In the genomic region with DNA sequence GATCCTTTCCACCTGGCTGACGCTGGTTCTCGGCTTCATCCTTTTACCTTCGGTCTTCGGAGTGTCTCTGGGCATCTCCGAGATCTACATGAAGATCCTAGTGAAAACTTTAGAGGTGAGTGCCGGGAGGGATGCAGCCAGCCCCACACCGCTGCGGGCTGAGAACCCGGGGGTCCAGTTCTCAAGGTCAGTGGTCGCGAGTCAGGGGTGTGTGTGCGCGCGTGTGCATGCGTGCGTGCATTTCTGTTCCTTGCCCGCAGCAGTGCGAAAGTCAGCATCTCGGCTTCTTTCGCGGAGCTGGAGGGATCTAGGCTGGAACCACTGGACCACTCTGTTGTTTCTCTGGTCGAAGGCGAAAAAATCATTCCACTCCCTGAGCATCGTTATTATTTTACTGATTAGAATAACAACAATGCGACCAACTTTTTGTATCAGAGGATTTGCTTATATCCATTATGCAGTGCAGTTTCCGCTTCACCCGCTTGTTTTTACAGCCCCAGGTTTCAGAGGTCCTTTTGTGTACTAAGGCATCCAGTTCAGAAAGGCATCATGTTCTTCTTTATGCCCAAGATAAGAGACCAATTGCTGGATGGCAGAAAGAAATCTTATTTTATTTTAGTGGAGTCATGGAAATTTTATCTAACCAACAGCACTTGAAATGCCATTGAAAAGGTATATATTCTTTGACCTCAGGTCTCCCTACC, we compare ENCODE assay signal across 8 cellular contexts. TPM values are rescaled to one million over a fixed set of nuclear protein-coding genes. Genes with fewer than 3 reads are reported as not detected.
DNase-seq lines count a peak whose midpoint lies in the region; ATAC-seq and TF ChIP-seq lines count a peak whose summit lies in the region.

No MANE protein-coding gene starts in this region.

- H3K79me2 ChIP-seq in PC-9 (ENCODE audit: low read depth) = peaks cover 48% of the 10 kb centered on the region

- DNase-seq in Caco-2 (no peak), PC-9 (no peak), epithelial cell of proximal tubule (ENCODE audit: low read depth) (no peak), GM03348 (ENCODE audit: low spot score) (no peak), HT-29 (ENCODE audit: low spot score) (no peak), middle frontal gyrus (ENCODE audit: extremely low spot score, low spot score) (no peak)

- H3K9me3 ChIP-seq in Caco-2 = no peaks in the 10 kb centered on the region
- H3K9me3 ChIP-seq in PC-9 (ENCODE audit: insufficient read depth, low read depth) = no peaks in the 10 kb centered on the region
- no peaks in the 10 kb centered on the region for H3K9me3 ChIP-seq in neutrophil

- intact Hi-C loops in Caco-2 (cut with micrococcal nuclease; ENCODE audit: unreplicated experiment) = no loop called here
- intact Hi-C loops in PC-9 (cut with micrococcal nuclease; ENCODE audit: unreplicated experiment) = loop anchor here (1.0 to 5.0 kb wide), 2 partner anchors 34 to 80 kb away; no protein-coding TSS in a partner anchor

- CTCF ChIA-PET in Caco-2 (lab: Charles Lee) = no interaction called here
- CTCF ChIA-PET in PC-9 (lab: Charles Lee) = interaction anchor here (0.6 kb wide), 1 partner anchor 175 kb away, joined by 3 read pairs; no protein-coding TSS in a partner anchor

- H3K36me3 ChIP-seq in Caco-2 (ENCODE audit: control insufficient read depth, insufficient read depth, low read length) = no peaks in the 10 kb centered on the region
- H3K36me3 ChIP-seq in PC-9 (ENCODE audit: low read depth) = peaks cover 9% of the 10 kb centered on the region; the same call in 1 of the 2 replicates
- H3K36me3 ChIP-seq in neutrophil = peaks cover 5% of the 10 kb centered on the region

- H3K27me3 ChIP-seq in Caco-2 (replicated peaks; ENCODE audit: control insufficient read depth, insufficient read depth, low read length) (no peaks in the 10 kb centered on the region), PC-9 (ENCODE audit: insufficient read depth, low read depth) (no peaks in the 10 kb centered on the region), neutrophil (peaks cover 27% of the 10 kb centered on the region)

- no peaks in the 10 kb centered on the region for H3K36me3 Mint-ChIP-seq in Caco-2 (ENCODE audit: insufficient read depth, unreplicated experiment)

- H3K9me2 ChIP-seq in PC-9 (ENCODE audit: insufficient read depth) = no peaks in the 10 kb centered on the region

- H4K20me1 ChIP-seq in PC-9 (ENCODE audit: insufficient read depth) = no peaks in the 10 kb centered on the region

- H2AFZ ChIP-seq in PC-9 = peak overlapping the region; percentile 94

- H3K4me1 Mint-ChIP-seq in Caco-2 (ENCODE audit: low read depth, unreplicated experiment) = no peaks in the 10 kb centered on the region

- peak overlapping the region; percentile 91 for H3K4me2 ChIP-seq in PC-9

- no TSS peak for BruUV-seq in Caco-2 (replicated peaks; lab: Mats Ljungman, UMichigan)
- BruUV-seq in PC-9 (replicated peaks; lab: Mats Ljungman, UMichigan) = TSS peak; percentile 35

- peaks cover 9% of the 10 kb centered on the region for H3K27me3 Mint-ChIP-seq in Caco-2 (ENCODE audit: insufficient read depth, unreplicated experiment)

- H3K27ac ChIP-seq in PC-9 (peak overlapping the region; percentile 92), neutrophil (peak overlapping the region; percentile 90)

- no peak for ATAC-seq in GM21526 (IDR thresholded peaks at IDR 0.05; ENCODE audit: low FRiP score, unreplicated experiment)

- peak overlapping the region; percentile 93 for H3K4me3 Mint-ChIP-seq in Caco-2 (ENCODE audit: unreplicated experiment)

- H3K27ac Mint-ChIP-seq in Caco-2 (ENCODE audit: unreplicated experiment) = no peak overlapping the region

- no peaks in the 10 kb centered on the region for H3K9me3 Mint-ChIP-seq in Caco-2 (ENCODE audit: unreplicated experiment)

- POLR2A ChIA-PET in Caco-2 (lab: Charles Lee) (no interaction called here), PC-9 (lab: Charles Lee; ENCODE audit: unreplicated experiment) (no interaction called here)

- H3K4me3 ChIP-seq in Caco-2 (ENCODE audit: low read depth, low read length) (peak overlapping the region; percentile 76), PC-9 (peak overlapping the region; percentile 94), epithelial cell of proximal tubule (ENCODE audit: low read depth, low read length) (peak overlapping the region; percentile 90), neutrophil (ENCODE audit: low read depth in 1 of 2, low read length in 1 of 2) (peak overlapping the region; percentile 86 to 98)

- H3K4me1 ChIP-seq in Caco-2 (no peaks in the 10 kb centered on the region), PC-9 (replicated peaks; ENCODE audit: insufficient read depth) (peaks cover 30% of the 10 kb centered on the region), neutrophil (ENCODE audit: control insufficient read depth in 1 of 2, insufficient read depth in 1 of 2, low read depth in 1 of 2, low read length in 1 of 2) (peaks cover 34 to 40% of the 10 kb centered on the region in 2 experiments)

- TF ChIP-seq CTCF in Caco-2 (IDR thresholded peaks at IDR 0.05; ENCODE audit: insufficient read depth in 1 of 2, low read depth in 1 of 2, low read length in 1 of 2, severe bottlenecking in 1 of 2, unreplicated experiment in 1 of 2) (no peak), PC-9 (conservative IDR thresholded peaks at IDR 0.05) (no peak), epithelial cell of proximal tubule (conservative IDR thresholded peaks at IDR 0.05; ENCODE audit: low read depth, low read length) (no peak), neutrophil (IDR thresholded peaks at IDR 0.05) (no peak)

- peaks cover 23% of the 10 kb centered on the region for H3F3A ChIP-seq in PC-9 (ENCODE audit: insufficient read depth, low read depth)

RNA-seq across cellular contexts. Expression of a gene that starts 0.9 kb away (rescaled TPM):
- total RNA-seq in Caco-2 (2022) = 4.6 and 5.0 TPM in 2 replicates
- 27.0 and 29.1 TPM in 2 replicates for total RNA-seq in PC-9 (2021)
- total RNA-seq in epithelial cell of proximal tubule = 26.4 and 45.9 TPM in 2 replicates
- total RNA-seq in HT-29 (2014; rRNA removed; shearing (Covaris generic)) = 8.3 and 13.7 TPM in 2 replicates

RNA-seq across cellular contexts. Expression of a gene that starts 51.9 kb away (rescaled TPM):
- total RNA-seq in Caco-2 (2022) = 18.2 and 19.9 TPM in 2 replicates
- total RNA-seq in PC-9 (2021) = 7.5 and 8.1 TPM in 2 replicates
- 11.3 and 11.9 TPM in 2 replicates for total RNA-seq in epithelial cell of proximal tubule
- 2.4 and 3.7 TPM in 2 replicates for total RNA-seq in HT-29 (2014; rRNA removed; shearing (Covaris generic))
